In the genomic region with DNA sequence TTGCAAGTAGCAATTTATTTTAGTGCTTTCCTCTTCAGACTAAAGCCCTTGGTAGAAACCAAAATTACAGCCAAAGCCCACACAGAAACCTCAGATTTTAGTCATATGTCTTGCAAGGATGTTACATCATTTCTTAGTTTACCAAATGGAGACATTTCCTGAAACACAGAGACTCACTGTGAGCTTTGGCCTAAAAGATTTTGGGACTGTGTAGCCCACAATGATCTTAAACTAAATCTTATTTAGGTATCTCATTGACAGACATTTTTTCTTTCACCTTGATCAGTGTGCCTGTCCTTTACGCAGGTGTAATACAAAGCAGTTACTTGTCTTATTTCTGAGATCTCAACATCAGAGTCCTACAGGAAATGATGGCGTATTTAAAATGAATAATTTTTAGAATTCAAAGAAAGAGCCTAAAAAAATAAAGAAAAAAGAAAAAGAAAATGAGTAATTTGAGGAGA, we compare ENCODE assay signal across 8 cellular contexts. TPM values are rescaled to one million over a fixed set of nuclear protein-coding genes. Genes with fewer than 3 reads are reported as not detected.
A peak's percentile ranks its signal among the peaks of the same experiment; 100 is the strongest.
DNase-seq lines count a peak whose midpoint lies in the region; ATAC-seq and TF ChIP-seq lines count a peak whose summit lies in the region.

No MANE protein-coding gene starts in this region.

- no peak for TF ChIP-seq POLR2A in esophagus squamous epithelium (IDR thresholded peaks at IDR 0.05)
- TF ChIP-seq POLR2A in vagina (IDR thresholded peaks at IDR 0.05): no peak

- no peak overlapping the region for H3K4me3 ChIP-seq in Caco-2 (ENCODE audit: low read depth, low read length)
- no peak overlapping the region for H3K4me3 ChIP-seq in fibroblast of pulmonary artery (replicated peaks; ENCODE audit: low read depth, low read length)
- H3K4me3 ChIP-seq in esophagus squamous epithelium: no peak overlapping the region
- H3K4me3 ChIP-seq in vagina: no peak overlapping the region

- H3K4me1 ChIP-seq in Caco-2 (peaks cover 22% of the 10 kb centered on the region), esophagus squamous epithelium (peaks cover 0 to 32% (median 18%) of the 10 kb centered on the region in 3 donors), vagina (peaks cover 19% of the 10 kb centered on the region)

- DNase-seq in Caco-2: no peak
- peak; percentile 92 for DNase-seq in OCI-M1 (lab: John Stamatoyannopoulos, UW)
- peak; percentile 72 for DNase-seq in fibroblast of pulmonary artery (ENCODE audit: low read depth)
- DNase-seq in esophagus squamous epithelium (lab: John Stamatoyannopoulos, UW): no peak
- DNase-seq in vagina (ENCODE audit: extremely low spot score in 2 of 2): no peak

- POLR2A ChIA-PET in Caco-2 (lab: Charles Lee): no interaction called here

- H3K36me3 ChIP-seq in Caco-2 (ENCODE audit: control insufficient read depth, insufficient read depth, low read length) (no peaks in the 10 kb centered on the region), esophagus squamous epithelium (no peaks in the 10 kb centered on the region), vagina (no peaks in the 10 kb centered on the region)

- no peak for TF ChIP-seq CTCF in Caco-2 (IDR thresholded peaks at IDR 0.05; ENCODE audit: insufficient read depth in 1 of 2, low read depth in 1 of 2, low read length in 1 of 2, severe bottlenecking in 1 of 2, unreplicated experiment in 1 of 2)
- no peak for TF ChIP-seq CTCF in fibroblast of pulmonary artery (IDR thresholded peaks at IDR 0.05; ENCODE audit: low read length, missing control alignments)
- TF ChIP-seq CTCF in esophagus squamous epithelium (IDR thresholded peaks at IDR 0.05): no peak
- no peak for TF ChIP-seq CTCF in vagina (IDR thresholded peaks at IDR 0.05)

- H3K36me3 Mint-ChIP-seq in Caco-2 (ENCODE audit: insufficient read depth, unreplicated experiment): peaks cover 7% of the 10 kb centered on the region

- intact Hi-C loops in Caco-2 (cut with micrococcal nuclease; ENCODE audit: unreplicated experiment) (no loop called here), esophagus squamous epithelium (cut with DNase I) (no loop called here), vagina (cut with DNase I) (no loop called here)

- CTCF ChIA-PET in Caco-2 (lab: Charles Lee): interaction anchor here (1.0 kb wide), 1 partner anchor 258 kb away, joined by 3 read pairs; no protein-coding TSS in a partner anchor

- H3K4me1 Mint-ChIP-seq in Caco-2 (ENCODE audit: low read depth, unreplicated experiment): peaks cover 26% of the 10 kb centered on the region

- BruUV-seq in Caco-2 (replicated peaks; lab: Mats Ljungman, UMichigan): no TSS peak

- H3K27ac ChIP-seq in esophagus squamous epithelium (peak overlapping the region in 2 of 4 donors; percentile 31 to 39), vagina (no peak overlapping the region)

- 85 to 88% methylated on average over 2 of the region's 2 CpGs for WGBS in esophagus squamous epithelium, 2 donors

- ATAC-seq in GM21786 (IDR thresholded peaks at IDR 0.05; ENCODE audit: unreplicated experiment): peak; percentile 34
- ATAC-seq in HG03159 (IDR thresholded peaks at IDR 0.05; ENCODE audit: unreplicated experiment): no peak
- ATAC-seq in GM19395 (IDR thresholded peaks at IDR 0.05; ENCODE audit: unreplicated experiment): no peak

- H3K9me3 Mint-ChIP-seq in Caco-2 (ENCODE audit: unreplicated experiment): no peaks in the 10 kb centered on the region

- H3K4me3 Mint-ChIP-seq in Caco-2 (ENCODE audit: unreplicated experiment): no peak overlapping the region

- H3K27me3 ChIP-seq in Caco-2 (replicated peaks; ENCODE audit: control insufficient read depth, insufficient read depth, low read length) (no peaks in the 10 kb centered on the region), esophagus squamous epithelium (no peaks in the 10 kb centered on the region), vagina (no peaks in the 10 kb centered on the region)

- no peaks in the 10 kb centered on the region for H3K27me3 Mint-ChIP-seq in Caco-2 (ENCODE audit: insufficient read depth, unreplicated experiment)

- peak overlapping the region; percentile 83 for H3K27ac Mint-ChIP-seq in Caco-2 (ENCODE audit: unreplicated experiment)

- H3K9me3 ChIP-seq in Caco-2: peaks cover 4% of the 10 kb centered on the region
- no peaks in the 10 kb centered on the region for H3K9me3 ChIP-seq in esophagus squamous epithelium
- H3K9me3 ChIP-seq in vagina: no peaks in the 10 kb centered on the region

RNA-seq across cellular contexts. Expression of gene AP4E1, which starts 27.8 kb away (rescaled TPM):
- 15.9 and 17.9 TPM in 2 replicates for total RNA-seq in Caco-2 (2022)
- total RNA-seq in esophagus squamous epithelium: 10 to 100 TPM in 2 of 4 donors, 1 to 10 TPM in 2; 5.7 to 11.1 (median 10.1) TPM
- 7.4 TPM for total RNA-seq in vagina

Comparison
In these comparisons a context has a peak if more than half of its experiments do, and no peak if none do; other contexts are left out.
1. DNase-seq: peak in OCI-M1 (single experiment) and fibroblast of pulmonary artery (single experiment); none in Caco-2 (0 of 2), esophagus squamous epithelium (single experiment) and vagina (0 of 2).